Comparison of ENCODE assay signal across 9 cellular contexts in the genomic region with DNA sequence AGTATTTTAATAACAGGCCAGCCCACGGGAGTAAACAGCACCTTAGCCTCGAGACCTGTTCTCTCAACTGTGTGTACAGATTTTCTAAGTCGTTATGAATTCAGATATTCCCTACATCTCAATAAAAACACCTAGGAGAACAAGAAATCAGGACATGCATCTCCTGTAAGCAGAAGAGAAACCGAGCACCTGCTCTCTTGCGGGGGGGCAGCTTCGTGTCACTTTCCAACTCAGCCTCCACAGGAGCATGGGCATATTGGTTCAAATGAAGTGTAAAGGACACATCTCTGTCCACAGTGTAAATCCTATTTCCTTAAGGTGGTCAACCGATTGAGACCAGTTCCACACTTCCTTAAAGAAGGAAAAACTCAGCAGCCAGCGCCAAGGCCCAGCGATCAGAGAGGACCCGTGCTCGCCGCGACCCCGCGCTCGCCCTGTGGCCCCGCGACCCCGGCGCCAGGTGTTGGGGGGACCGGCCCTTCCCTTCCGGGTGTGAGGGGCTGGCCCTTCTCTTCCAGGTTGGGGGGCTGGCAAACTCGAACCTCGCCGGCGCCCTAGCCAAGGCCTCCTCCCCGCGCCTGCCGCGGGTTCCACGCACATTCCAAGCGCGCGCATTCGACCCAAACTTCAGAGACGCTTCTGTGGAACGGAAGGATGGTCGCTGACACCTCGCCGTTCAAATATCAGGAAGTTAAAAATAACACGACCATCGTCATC. TPM values are rescaled to one million over a fixed set of nuclear protein-coding genes. Genes with fewer than 3 reads are reported as not detected.
DNase-seq lines count a peak whose midpoint lies in the region; ATAC-seq and TF ChIP-seq lines count a peak whose summit lies in the region.
"Had no signal": no experiment of that assay in that cellular context is flagged by ENCODE, and none has a peak within 500 bp of the region (broad histone marks: within the 10 kb centered on the region; RNA-seq: fewer than 3 reads in every experiment).

No MANE protein-coding gene starts in this region.

- no peak overlapping the region for H3K27ac ChIP-seq in A673 (ENCODE audit: low read depth, low read length, poor library complexity, severe bottlenecking)
- H3K27ac ChIP-seq in HUES6 (ENCODE audit: low read depth, low read length), result no peak overlapping the region
- H3K27ac ChIP-seq in duodenal mucosa (ENCODE audit: low read depth, low read length), result peak overlapping the region; percentile 87

- POLR2A ChIA-PET in A673 (lab: Charles Lee; ENCODE audit: low non-redundant PET), result no interaction called here

- no peak for TF ChIP-seq CTCF in A673 (conservative IDR thresholded peaks at IDR 0.05; ENCODE audit: low read depth, low read length)

- H3K36me3 ChIP-seq in A673 (ENCODE audit: insufficient read depth, low read length, poor library complexity, severe bottlenecking), result peaks cover 27% of the 10 kb centered on the region
- H3K36me3 ChIP-seq in HUES6 (ENCODE audit: control insufficient read depth, insufficient read depth, low read length), result peaks cover 6% of the 10 kb centered on the region
- peaks cover 0 to 3% of the 10 kb centered on the region in 2 donors for H3K36me3 ChIP-seq in duodenal mucosa (ENCODE audit: control insufficient read depth in 1 of 2, insufficient read depth in 2 of 2, low read length in 2 of 2)

- H3K4me1 ChIP-seq in A673 (ENCODE audit: insufficient read depth, low read length, poor library complexity, severe bottlenecking) (peaks cover 12% of the 10 kb centered on the region), HUES6 (ENCODE audit: control insufficient read depth, insufficient read depth, low read length) (peaks cover 11% of the 10 kb centered on the region), duodenal mucosa (ENCODE audit: control insufficient read depth in 1 of 2, insufficient read depth in 2 of 2, low read length in 2 of 2) (peaks cover 28 to 30% of the 10 kb centered on the region in 2 donors)

- no peak for ATAC-seq in naive B cell (ENCODE audit: low read depth in 2 of 2)

- H3K9me3 Mint-ChIP-seq in naive B cell, result peaks cover 0 to 3% (median 0%) of the 10 kb centered on the region in 7 donors

- H3K4me3 ChIP-seq in A673 (ENCODE audit: low read depth, low read length, poor library complexity, severe bottlenecking) (peak overlapping the region; percentile 78), HUES6 (ENCODE audit: low read depth, low read length) (peak overlapping the region; percentile 95), duodenal mucosa (ENCODE audit: low read depth in 1 of 2, low read length in 2 of 2) (peak overlapping the region; percentile 78 to 88)

- H3K27me3 ChIP-seq in A673 (replicated peaks; ENCODE audit: insufficient read depth, low read depth, low read length, poor library complexity) (no peaks in the 10 kb centered on the region), HUES6 (ENCODE audit: control insufficient read depth, insufficient read depth, low read length) (peaks cover 14% of the 10 kb centered on the region), duodenal mucosa (ENCODE audit: control insufficient read depth in 1 of 2, insufficient read depth in 2 of 2, low read length in 2 of 2) (no peaks in the 10 kb centered on the region)

- H3K9ac ChIP-seq in HUES6 (ENCODE audit: low read length) (peak overlapping the region; percentile 66), duodenal mucosa (ENCODE audit: low read depth in 1 of 2, low read length in 2 of 2) (peak overlapping the region; percentile 59 to 73)

- DNase-seq in A673 (ENCODE audit: low spot score), result no peak
- DNase-seq in naive B cell, result peak; percentile 7
- no peak for DNase-seq in activated gamma-delta T cell treated with Interleukin-2 at 50 U/mL for 16 hours
- no peak for DNase-seq in NCI-H1105 treated with DMSO at 0.1 percent for 48 hours (lab: John Stamatoyannopoulos, UW)
- DNase-seq in kidney glomerular epithelial cell (lab: John Stamatoyannopoulos, UW), result no peak
- no peak for DNase-seq in posterior cingulate gyrus

- intact Hi-C loops in A673 (cut with micrococcal nuclease; ENCODE audit: unreplicated experiment), result no loop called here
- intact Hi-C loops in posterior cingulate gyrus (cut with DNase I), result no loop called here

- peaks cover 0 to 13% of the 10 kb centered on the region in 2 donors for H3K36me3 Mint-ChIP-seq in naive B cell

- CTCF ChIA-PET in A673 (lab: Charles Lee), result no interaction called here

- no peaks in the 10 kb centered on the region for H3K27me3 Mint-ChIP-seq in naive B cell

- peak overlapping the region; percentile 51 to 93 (median 86) for H3K27ac Mint-ChIP-seq in naive B cell

- H3K4me3 Mint-ChIP-seq in naive B cell, result peak overlapping the region; percentile 80 to 98 (median 94)

- BruUV-seq in A673 (replicated peaks; lab: Mats Ljungman, UMichigan), result no TSS peak

- peaks cover 20 to 34% (median 21%) of the 10 kb centered on the region in 3 donors for H3K4me1 Mint-ChIP-seq in naive B cell

- H3K9me3 ChIP-seq in A673 (ENCODE audit: low read depth, low read length, poor library complexity, severe bottlenecking), result peaks cover 27% of the 10 kb centered on the region
- peaks cover 9% of the 10 kb centered on the region for H3K9me3 ChIP-seq in HUES6 (ENCODE audit: control insufficient read depth, insufficient read depth, low read depth, low read length)
- H3K9me3 ChIP-seq in duodenal mucosa (ENCODE audit: control insufficient read depth in 1 of 2, low read length in 2 of 2), result peaks cover 0 to 5% of the 10 kb centered on the region in 2 donors

RNA-seq across cellular contexts. Expression of gene SH3YL1, which starts 0.7 kb away (rescaled TPM):
- total RNA-seq in A673 (2021), result 33.0 and 40.8 TPM in 2 replicates
- 10 to 100 TPM; 17.6 to 40.5 (median 21.0) TPM for polyA plus RNA-seq in naive B cell (ENCODE audit: low read depth in 6 of 6)

RNA-seq across cellular contexts. Expression of gene ACP1, which starts 1.6 kb away (rescaled TPM):
- total RNA-seq in A673 (2021), result 150 and 161 TPM in 2 replicates
- polyA plus RNA-seq in naive B cell (ENCODE audit: low read depth in 6 of 6), result 100 to 1,000 TPM; 202 to 385 (median 219) TPM

RNA-seq across cellular contexts. Expression of gene ALKAL2, which starts 24.7 kb away (rescaled TPM):
- total RNA-seq in A673 (2021), result not detected in 2 replicates
- 1 to 10 TPM in 2 of 6 donors, not detected in 4; 1.1 to 1.6 TPM for polyA plus RNA-seq in naive B cell (ENCODE audit: low read depth in 6 of 6)
- total RNA-seq: HT1080 had no signal
